Comparison of ENCODE assay signal across 8 cellular contexts in the genomic region with DNA sequence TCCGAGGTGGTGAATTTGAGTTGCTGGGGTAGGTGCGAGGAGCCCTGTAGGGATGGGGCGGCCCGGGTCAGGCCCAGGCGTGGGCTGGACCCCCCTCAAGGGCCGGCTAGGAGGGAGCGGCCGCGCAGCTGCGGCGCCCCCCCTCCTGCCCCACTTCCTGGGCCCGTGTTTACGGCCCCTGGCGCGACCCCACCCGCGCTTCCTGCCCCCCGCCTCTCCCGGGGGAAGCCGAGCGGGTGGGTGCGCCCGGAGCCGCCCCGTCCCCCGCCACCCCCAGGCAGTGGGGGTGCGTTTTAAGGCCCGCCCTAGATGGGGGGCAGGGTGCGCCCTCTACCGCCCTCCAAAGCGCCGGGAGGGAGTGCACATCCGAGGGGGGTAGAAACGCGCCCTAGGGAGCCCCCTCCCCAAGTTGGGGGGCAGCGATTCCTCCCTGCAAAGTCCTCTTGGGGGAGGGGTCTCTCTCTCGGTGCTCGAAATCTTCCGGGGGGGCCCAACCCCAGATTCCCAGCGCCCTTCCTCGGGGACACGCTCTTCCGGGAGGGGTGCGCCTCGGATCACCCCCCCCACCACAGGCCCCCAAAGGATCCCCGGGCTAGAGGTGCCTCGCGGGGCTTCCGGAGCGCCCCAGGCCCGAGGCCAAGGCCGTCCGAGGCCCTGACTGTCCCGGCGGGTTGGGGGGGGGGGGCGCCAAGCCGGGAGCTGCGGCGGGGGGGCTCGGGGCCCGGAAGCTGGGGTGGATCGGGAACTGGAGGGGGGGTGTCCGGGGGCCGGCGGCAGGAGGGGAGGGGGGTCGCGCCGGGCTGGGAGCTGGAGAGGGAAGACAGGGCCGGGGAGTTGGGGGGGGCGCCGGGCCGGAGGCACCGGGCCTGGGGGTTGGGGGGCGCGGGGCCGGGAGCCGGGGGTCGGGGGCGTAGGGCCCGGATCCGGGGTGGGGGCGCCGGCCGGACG. TPM values are rescaled to one million over a fixed set of nuclear protein-coding genes. Genes with fewer than 3 reads are reported as not detected.
A peak's percentile ranks its signal among the peaks of the same experiment; 100 is the strongest.
DNase-seq lines count a peak whose midpoint lies in the region; ATAC-seq, FAIRE-seq and TF ChIP-seq lines count a peak whose summit lies in the region.

No MANE protein-coding gene starts in this region.

- H3K9me3 ChIP-seq in CD4-positive, alpha-beta T cell (ENCODE audit: control insufficient read depth, low read length): no peaks in the 10 kb centered on the region
- H3K9me3 ChIP-seq in endodermal cell (ENCODE audit: control insufficient read depth, low read length): no peaks in the 10 kb centered on the region

- peaks cover 6% of the 10 kb centered on the region for H3K4me1 ChIP-seq in endodermal cell (ENCODE audit: control insufficient read depth, insufficient read depth, low read length)

- 3 to 7% methylated on average over 6 to 59 of the region's 85 CpGs for WGBS in endodermal cell (ENCODE audit: insufficient coverage in 1 of 2, insufficient read length in 1 of 2), 2 experiments

- peak overlapping the region; percentile 69 for H3K9ac ChIP-seq in endodermal cell (ENCODE audit: extremely low read depth, low read length, poor library complexity, severe bottlenecking)

- H3K36me3 ChIP-seq in endodermal cell (ENCODE audit: control insufficient read depth, insufficient read depth, low read length): peaks cover 41% of the 10 kb centered on the region

- H3K27ac ChIP-seq in CD4-positive, alpha-beta T cell (ENCODE audit: low read depth, low read length): peak overlapping the region; percentile 87
- H3K27ac ChIP-seq in endodermal cell (ENCODE audit: low read depth, low read length): no peak overlapping the region

- H3K9me3 Mint-ChIP-seq in CD4-positive, alpha-beta T cell: no peaks in the 10 kb centered on the region
- no peaks in the 10 kb centered on the region for H3K9me3 Mint-ChIP-seq in endodermal cell
- H3K9me3 Mint-ChIP-seq in stimulated activated memory B cell treated with anti-CD40 and anti-IgM and Interleukin-4, amounts not matched to agents 10 μg/mL and 1 μg/mL and 100 μg/mL, for 72 hours: no peaks in the 10 kb centered on the region

- peak; percentile 73 for ATAC-seq in CD4-positive, alpha-beta T cell (ENCODE audit: poor library complexity)
- ATAC-seq in stimulated activated memory B cell treated with anti-CD40 and anti-IgM and Interleukin-4, amounts not matched to agents 10 μg/mL and 1 μg/mL and 100 μg/mL, for 72 hours: peak; percentile 74
- ATAC-seq in HG02938 (IDR thresholded peaks at IDR 0.05; ENCODE audit: unreplicated experiment): no peak
- no peak for ATAC-seq in GM19035 (IDR thresholded peaks at IDR 0.05; ENCODE audit: unreplicated experiment)

- DNase-seq in CD4-positive, alpha-beta T cell: peak; percentile 56 to 86 (median 80)
- DNase-seq in HTR-8/SVneo (ENCODE audit: insufficient read length, low spot score) (peak; percentile 44), endodermal cell (no peak), mucosa of gallbladder (ENCODE audit: low spot score) (peak; percentile 52)
- DNase-seq in activated CD8-positive, alpha-beta memory T cell treated with anti-CD3 and anti-CD28 coated beads for 1 hour (ENCODE audit: extremely low read depth in 1 of 2, low read depth in 1 of 2): peak; percentile 40 to 68

- peak overlapping the region; percentile 87 for H3K4me3 ChIP-seq in endodermal cell (ENCODE audit: low read length)

- H3K27me3 Mint-ChIP-seq in CD4-positive, alpha-beta T cell: no peaks in the 10 kb centered on the region
- H3K27me3 Mint-ChIP-seq in endodermal cell (ENCODE audit: insufficient read depth): no peaks in the 10 kb centered on the region
- no peaks in the 10 kb centered on the region for H3K27me3 Mint-ChIP-seq in stimulated activated memory B cell treated with anti-CD40 and anti-IgM and Interleukin-4, amounts not matched to agents 10 μg/mL and 1 μg/mL and 100 μg/mL, for 72 hours

- H3K4me1 Mint-ChIP-seq in CD4-positive, alpha-beta T cell (ENCODE audit: low read depth): peaks cover 47% of the 10 kb centered on the region
- H3K4me1 Mint-ChIP-seq in endodermal cell: peaks cover 26% of the 10 kb centered on the region
- H3K4me1 Mint-ChIP-seq in stimulated activated memory B cell treated with anti-CD40 and anti-IgM and Interleukin-4, amounts not matched to agents 10 μg/mL and 1 μg/mL and 100 μg/mL, for 72 hours: peaks cover 62% of the 10 kb centered on the region

- TF ChIP-seq CTCF in CD4-positive, alpha-beta T cell (IDR thresholded peaks at IDR 0.05): peak; percentile 32
- peak; percentile 54 for TF ChIP-seq CTCF in endodermal cell (conservative IDR thresholded peaks at IDR 0.05)

- H3K27me3 ChIP-seq in CD4-positive, alpha-beta T cell (ENCODE audit: control insufficient read depth, insufficient read depth, low read length): no peaks in the 10 kb centered on the region
- H3K27me3 ChIP-seq in endodermal cell (ENCODE audit: control insufficient read depth, insufficient read depth, low read length, poor library complexity, severe bottlenecking): no peaks in the 10 kb centered on the region

- no peak for FAIRE-seq in HTR-8/SVneo (lab: Jason Lieb, UNC)

- CTCF ChIA-PET in CD4-positive, alpha-beta T cell (lab: Charles Lee): interaction anchor here (0.7 to 1.3 kb wide), 4 partner anchors 19 to 43 kb away, joined by 3 to 6 read pairs (median 3); no protein-coding TSS in a partner anchor

- peak overlapping the region; percentile 99 for H3K4me3 Mint-ChIP-seq in CD4-positive, alpha-beta T cell
- H3K4me3 Mint-ChIP-seq in endodermal cell: peak overlapping the region; percentile 72
- H3K4me3 Mint-ChIP-seq in stimulated activated memory B cell treated with anti-CD40 and anti-IgM and Interleukin-4, amounts not matched to agents 10 μg/mL and 1 μg/mL and 100 μg/mL, for 72 hours: peak overlapping the region; percentile 83

- H3K36me3 Mint-ChIP-seq in CD4-positive, alpha-beta T cell (ENCODE audit: low read depth): peaks cover 48% of the 10 kb centered on the region
- peaks cover 35% of the 10 kb centered on the region for H3K36me3 Mint-ChIP-seq in endodermal cell (ENCODE audit: low read depth)
- H3K36me3 Mint-ChIP-seq in stimulated activated memory B cell treated with anti-CD40 and anti-IgM and Interleukin-4, amounts not matched to agents 10 μg/mL and 1 μg/mL and 100 μg/mL, for 72 hours: peaks cover 37% of the 10 kb centered on the region

- intact Hi-C loops in CD4-positive, alpha-beta T cell (cut with DNase I, micrococcal nuclease): loop anchor here (1.0 to 10.0 kb wide), 7 partner anchors 15 to 443 kb away; partner anchors contain the start of genes DOHH (in 1 of the 2), FZR1 (in 1 of the 2), TLE2 (in 1 of the 2) and TLE6 (in 1 of the 2)

- H3K27ac Mint-ChIP-seq in CD4-positive, alpha-beta T cell: peak overlapping the region; percentile 96
- H3K27ac Mint-ChIP-seq in endodermal cell: no peak overlapping the region
- H3K27ac Mint-ChIP-seq in stimulated activated memory B cell treated with anti-CD40 and anti-IgM and Interleukin-4, amounts not matched to agents 10 μg/mL and 1 μg/mL and 100 μg/mL, for 72 hours: peak overlapping the region; percentile 82

- POLR2A ChIA-PET in CD4-positive, alpha-beta T cell (lab: Charles Lee): interaction anchor here (0.7 to 8.5 kb wide), 18 partner anchors 9 to 585 kb away, joined by 3 to 225 read pairs (median 4); partner anchors contain the start of genes GADD45B, NCLN, TLE2 and TLE6

RNA-seq across cellular contexts. Expression of gene TLE5, which starts 0.8 kb away (rescaled TPM):
- total RNA-seq in CD4-positive, alpha-beta T cell: 100 to 1,000 TPM; 722 to 793 TPM
- total RNA-seq in endodermal cell: 100 to 1,000 TPM; 488 to 575 TPM
- 171 TPM for polyA plus RNA-seq in endodermal cell (2013, experiment 1 of 2)
- 199 TPM for polyA plus RNA-seq in endodermal cell (2013, experiment 2 of 2)
- total RNA-seq in mucosa of gallbladder: 629 TPM

RNA-seq across cellular contexts. Expression of gene TLE2, which starts 32.4 kb away (rescaled TPM):
- total RNA-seq in CD4-positive, alpha-beta T cell: 10 to 100 TPM; 23.9 to 25.0 TPM
- total RNA-seq in endodermal cell: 10 to 100 TPM; 75.0 to 80.3 TPM
- polyA plus RNA-seq in endodermal cell (2013, experiment 1 of 2): 8.9 TPM
- 10.2 TPM for polyA plus RNA-seq in endodermal cell (2013, experiment 2 of 2)
- 64.6 TPM for total RNA-seq in mucosa of gallbladder

RNA-seq across cellular contexts. Expression of gene GNA11, which starts 32.7 kb away (rescaled TPM):
- total RNA-seq in CD4-positive, alpha-beta T cell: 1 to 10 TPM; 2.6 to 3.4 TPM
- 10 to 100 TPM; 26.5 to 29.0 TPM for total RNA-seq in endodermal cell
- 21.8 TPM for polyA plus RNA-seq in endodermal cell (2013, experiment 1 of 2)
- polyA plus RNA-seq in endodermal cell (2013, experiment 2 of 2): 17.4 TPM
- total RNA-seq in mucosa of gallbladder: 93.2 TPM

Comparison
In these comparisons a context has a peak if more than half of its experiments do, and no peak if none do; other contexts are left out.
1. ATAC-seq: peak in CD4-positive, alpha-beta T cell (single experiment) and stimulated activated memory B cell treated with anti-CD40 and anti-IgM and Interleukin-4, amounts not matched to agents 10 μg/mL and 1 μg/mL and 100 μg/mL, for 72 hours (single experiment); none in HG02938 (single experiment) and GM19035 (single experiment).
2. RNA of gene GNA11, which starts 32.7 kb away (total RNA-seq): 93.2 TPM in mucosa of gallbladder (single experiment) and 26.5 to 29.0 TPM in endodermal cell; 2.6 to 3.4 TPM in CD4-positive, alpha-beta T cell; every median in the first group is over 4 times any median in the second.
3. Peak in every context shown above with its lines, with median percentiles within 50 percentile points of each other: H3K4me3 Mint-ChIP-seq.